8 cellular contexts compared by ENCODE assay signal in genomic region chr19:43533546-43534304, GRCh38.
DNase-seq lines count a peak whose midpoint lies in the region; ATAC-seq and TF ChIP-seq lines count a peak whose summit lies in the region.

No MANE protein-coding gene starts in this region.

- H3K27me3 ChIP-seq in HUES6 (ENCODE audit: control insufficient read depth, insufficient read depth, low read length) (no peaks in the 10 kb centered on the region), OCI-LY1 (ENCODE audit: insufficient read depth, low read length) (no peaks in the 10 kb centered on the region)

- H3K4me3 ChIP-seq in HUES6 (ENCODE audit: low read depth, low read length) (peak overlapping the region; percentile 73), OCI-LY1 (ENCODE audit: low read depth, low read length, poor library complexity, severe bottlenecking) (peak overlapping the region; percentile 66), epithelial cell of esophagus (ENCODE audit: low read length) (peak overlapping the region; percentile 64)

- no peaks in the 10 kb centered on the region; the same call in 1 of the 2 replicates for H3F3A ChIP-seq in OCI-LY1 (ENCODE audit: insufficient read depth, low read length)

- no peak overlapping the region for H2AFZ ChIP-seq in OCI-LY1 (ENCODE audit: low read length)

- no peak for TF ChIP-seq CTCF in OCI-LY1 (IDR thresholded peaks at IDR 0.05; ENCODE audit: low read length)
- no peak for TF ChIP-seq CTCF in epithelial cell of esophagus (IDR thresholded peaks at IDR 0.05; ENCODE audit: insufficient read depth, low read depth, low read length, missing control alignments)

- H4K20me1 ChIP-seq in OCI-LY1 (ENCODE audit: insufficient read depth, low read length): no peaks in the 10 kb centered on the region

- H3K9me2 ChIP-seq in OCI-LY1 (ENCODE audit: low read depth, low read length): no peaks in the 10 kb centered on the region

- peak overlapping the region; percentile 90 for H3K4me2 ChIP-seq in OCI-LY1 (ENCODE audit: low read length)

- DNase-seq in CMK (ENCODE audit: low read depth) (peak; percentile 99), activated T-cell treated with anti-CD3 and anti-CD28 coated beads for 4 hours (peak; percentile 91), epithelial cell of esophagus (ENCODE audit: low read depth) (peak; percentile 99), middle frontal gyrus (ENCODE audit: extremely low spot score, low spot score) (peak; percentile 91)
- peak; percentile 95 to 96 for DNase-seq in stimulated activated CD8-positive, alpha-beta memory T cell treated with anti-CD3 and anti-CD28 coated beads, Interleukin-15, amount 100 ng/mL, for 48 hours (ENCODE audit: low read depth in 2 of 2)

- H3K79me2 ChIP-seq in OCI-LY1 (ENCODE audit: insufficient read depth, low read length): no peaks in the 10 kb centered on the region

- H3K9ac ChIP-seq in HUES6 (ENCODE audit: low read length) (peak overlapping the region; percentile 14), OCI-LY1 (ENCODE audit: low read length) (peak overlapping the region; percentile 62)

- H3K9me3 ChIP-seq in HUES6 (ENCODE audit: control insufficient read depth, insufficient read depth, low read depth, low read length): no peaks in the 10 kb centered on the region
- H3K9me3 ChIP-seq in OCI-LY1 (ENCODE audit: low read length): no peaks in the 10 kb centered on the region

- peaks cover 13% of the 10 kb centered on the region for H3K36me3 ChIP-seq in HUES6 (ENCODE audit: control insufficient read depth, insufficient read depth, low read length)
- peaks cover 7% of the 10 kb centered on the region for H3K36me3 ChIP-seq in OCI-LY1 (ENCODE audit: insufficient read depth, low read length)

- peak; percentile 69 for ATAC-seq in GM21390 (IDR thresholded peaks at IDR 0.05; ENCODE audit: unreplicated experiment)

- H3K4me1 ChIP-seq in HUES6 (ENCODE audit: control insufficient read depth, insufficient read depth, low read length) (peaks cover 9% of the 10 kb centered on the region; the same call in 1 of the 2 replicates), OCI-LY1 (ENCODE audit: insufficient read depth, low read length, severe bottlenecking) (peaks cover 17% of the 10 kb centered on the region)

- H3K27ac ChIP-seq in HUES6 (ENCODE audit: low read depth, low read length) (no peak overlapping the region), OCI-LY1 (ENCODE audit: low read depth, low read length, poor library complexity, severe bottlenecking) (peak overlapping the region; percentile 78)
